Comparison of ENCODE assay signal across 26 cellular contexts in the genomic region with DNA sequence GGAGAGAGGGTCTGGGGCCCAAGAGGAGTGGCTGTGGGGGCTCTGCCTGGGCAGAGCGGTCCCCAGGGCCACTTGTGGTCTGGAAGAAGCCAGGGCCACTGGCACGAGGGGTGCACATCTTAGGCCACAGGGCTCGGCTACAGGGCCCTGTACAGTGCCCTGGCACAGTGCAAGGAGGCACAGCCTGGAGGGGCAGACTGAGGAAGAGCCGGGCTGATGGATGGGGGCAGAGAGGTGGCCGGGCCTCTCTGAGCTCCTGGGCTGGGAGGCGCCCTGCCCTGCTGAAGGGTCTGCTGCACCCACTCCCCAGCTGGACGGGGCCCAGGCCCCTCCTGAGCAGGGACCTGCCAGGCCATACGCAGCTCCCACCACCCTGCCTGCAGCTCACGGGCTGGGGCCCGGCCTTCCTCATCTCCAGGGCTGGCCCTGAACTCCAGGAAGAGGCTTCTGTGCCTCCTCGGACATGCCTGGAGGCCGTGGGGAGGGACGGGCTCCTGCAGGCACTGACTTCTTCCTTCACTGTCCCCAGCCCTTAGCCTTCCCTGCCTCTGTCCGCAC.
A peak's percentile ranks its signal among the peaks of the same experiment; 100 is the strongest.
DNase-seq lines count a peak whose midpoint lies in the region; ATAC-seq, FAIRE-seq and TF ChIP-seq lines count a peak whose summit lies in the region.
"Had no signal": no experiment of that assay in that cellular context is flagged by ENCODE, and none has a peak within 500 bp of the region (broad histone marks: within the 10 kb centered on the region; RNA-seq: fewer than 3 reads in every experiment).

No MANE protein-coding gene starts in this region.

- H4K20me1 ChIP-seq in BLaER1, result no peaks in the 10 kb centered on the region
- H4K20me1 ChIP-seq in GM12878 (ENCODE audit: control insufficient read depth, insufficient read depth), result no peaks in the 10 kb centered on the region

- no peak overlapping the region for H3K4me3 Mint-ChIP-seq in nephron
- H3K4me3 Mint-ChIP-seq: CD8-positive, alpha-beta T cell; HFFc6 had no signal

- H3K9me3 Mint-ChIP-seq in nephron, result no peaks in the 10 kb centered on the region
- H3K9me3 Mint-ChIP-seq: CD8-positive, alpha-beta T cell; HFFc6 had no signal

- no peaks in the 10 kb centered on the region for H3K36me3 ChIP-seq in BLaER1
- H3K36me3 ChIP-seq in GM12878 (ENCODE audit: control insufficient read depth in 2 of 2, insufficient read depth in 2 of 2, low read length in 1 of 2), result no peaks in the 10 kb centered on the region
- H3K36me3 ChIP-seq: BLaER1 treated with 17β-estradiol and CSF1 and Interleukin-3, amounts not matched to agents 10 nM and 100 nM had no signal

- no peak for TF ChIP-seq CTCF in A549 (IDR thresholded peaks at IDR 0.05)
- TF ChIP-seq CTCF in GM12878 (IDR thresholded peaks at IDR 0.05 in 2 of 3, conservative IDR thresholded peaks at IDR 0.05 in 1 of 3; ENCODE audit: control insufficient read depth in 2 of 3, extremely low read depth in 1 of 3, insufficient read depth in 1 of 3, low read depth in 3 of 3, low read length in 3 of 3), result no peak
- no peak for TF ChIP-seq CTCF in nephron (IDR thresholded peaks at IDR 0.05; ENCODE audit: unreplicated experiment in 3 of 3)

- RAD21 ChIA-PET in GM12878 (lab: Charles Lee; ENCODE audit: unreplicated experiment), result interaction anchor here (0.5 kb wide), 1 partner anchor 1927 kb away, joined by 3 read pairs; no protein-coding TSS in a partner anchor

- TF ChIP-seq RAD21 in A549 (conservative IDR thresholded peaks at IDR 0.05 in 1 of 2, IDR thresholded peaks at IDR 0.05 in 1 of 2) (no peak), GM12878 (IDR thresholded peaks at IDR 0.05; ENCODE audit: insufficient read depth, low read depth, low read length) (no peak)

- H3K27me3 ChIP-seq in BLaER1, result no peaks in the 10 kb centered on the region
- no peaks in the 10 kb centered on the region; a peak in 3 of 4 replicates for H3K27me3 ChIP-seq in GM12878 (replicated peaks in 1 of 2; ENCODE audit: control insufficient read depth in 2 of 2, insufficient read depth in 2 of 2, low read length in 1 of 2)
- H3K27me3 ChIP-seq: BLaER1 treated with 17β-estradiol and CSF1 and Interleukin-3, amounts not matched to agents 10 nM and 100 nM had no signal

- CTCF ChIA-PET in A549 (lab: Yijun Ruan, JAX) (no interaction called here), GM12878 (lab: Yijun Ruan, JAX) (no interaction called here)

- in situ Hi-C loops in GM12878 (cut with MboI), result no loop called here

- TF ChIP-seq EP300 in A549 (IDR thresholded peaks at IDR 0.05) (no peak), GM12878 (IDR thresholded peaks at IDR 0.05; ENCODE audit: borderline replicate concordance in 1 of 2, control insufficient read depth in 1 of 2, low read depth in 2 of 2, low read length in 2 of 2) (no peak)

- H3K27me3 Mint-ChIP-seq in nephron (ENCODE audit: low read depth), result peaks cover 39% of the 10 kb centered on the region

- peak overlapping the region in 2 of 3 experiments; percentile 2 to 56 for H3K27ac Mint-ChIP-seq in nephron
- H3K27ac Mint-ChIP-seq: CD8-positive, alpha-beta T cell; HFFc6 had no signal

- no peak overlapping the region for H2AFZ ChIP-seq in GM12878 (ENCODE audit: control insufficient read depth, low read depth, low read length)
- H2AFZ ChIP-seq: PC-9 had no signal

- H3K9me3 ChIP-seq in A549, result no peaks in the 10 kb centered on the region
- H3K9me3 ChIP-seq in BLaER1, result no peaks in the 10 kb centered on the region
- H3K9me3 ChIP-seq in GM12878 (replicated peaks; ENCODE audit: control insufficient read depth, insufficient read depth, low read length), result no peaks in the 10 kb centered on the region
- H3K9me3 ChIP-seq: BLaER1 treated with 17β-estradiol and CSF1 and Interleukin-3, amounts not matched to agents 10 nM and 100 nM; Caco-2 had no signal

- FAIRE-seq in A549 (lab: Jason Lieb, UNC) (no peak), GM12878 (lab: Jason Lieb, UNC) (no peak)
- FAIRE-seq: G401.6, H54, HepG2, K562 had no signal

- POLR2A ChIA-PET in A549 (lab: Yijun Ruan, JAX), result no interaction called here
- POLR2A ChIA-PET in GM12878 (lab: Charles Lee), result no interaction called here

- ATAC-seq in A549, result peak; percentile 14 to 66; a peak in 3 of 6 replicates
- peak; percentile 36; the same call in 1 of the 3 replicates for ATAC-seq in GM12878
- no peak for ATAC-seq in GM19351 (IDR thresholded peaks at IDR 0.05; ENCODE audit: unreplicated experiment)
- ATAC-seq: CD8-positive, alpha-beta T cell; HepG2; K562 had no signal

- no peak for DNase-seq in A549 (ENCODE audit: low read depth in 1 of 2, low spot score in 1 of 2)
- no peak for DNase-seq in GM12878 (ENCODE audit: low read depth, low spot score)
- DNase-seq in NCI-H146 treated with DMSO at 0.1 percent for 48 hours (lab: John Stamatoyannopoulos, UW; ENCODE audit: unreplicated experiment), result no peak
- DNase-seq in A172 (ENCODE audit: low spot score), result no peak
- DNase-seq in HuH-7.5 (ENCODE audit: low spot score), result no peak
- DNase-seq: Caco-2; CD8-positive, alpha-beta T cell; HFFc6; Kasumi-1; MV-4-11; NCI-H1105 treated with DMSO at 0.1 percent for 48 hours; NCI-H146; NCI-H2029; NCI-H446 treated with DMSO at 0.1 percent for 48 hours; NCI-H526 treated with DMSO at 0.1 percent for 48 hours; PC-9; RPMI8226; SHP77 treated with DMSO at 0.1 percent for 48 hours had no signal

- no peaks in the 10 kb centered on the region for H3K79me2 ChIP-seq in GM12878 (ENCODE audit: control insufficient read depth, insufficient read depth, low read length)

- H3K9ac ChIP-seq in BLaER1 (no peak overlapping the region), GM12878 (ENCODE audit: control insufficient read depth, insufficient read depth, low read length) (no peak overlapping the region)
- H3K9ac ChIP-seq: BLaER1 treated with 17β-estradiol and CSF1 and Interleukin-3, amounts not matched to agents 10 nM and 100 nM had no signal

- H3K36me3 Mint-ChIP-seq in nephron (ENCODE audit: low read depth), result no peaks in the 10 kb centered on the region
- H3K36me3 Mint-ChIP-seq: CD8-positive, alpha-beta T cell had no signal

- 28% methylated on average over 11 of the region's 14 CpGs for WGBS in A549 (ENCODE audit: missing lambda C conversion rate)
- WGBS in GM12878 (ENCODE audit: insufficient coverage, insufficient replicate concordance, low lambda C conversion rate, missing lambda C conversion rate), result 18% methylated on average over 13 of the region's 14 CpGs

- H3K4me1 ChIP-seq in A549, result no peaks in the 10 kb centered on the region
- H3K4me1 ChIP-seq in BLaER1, result peaks cover 53% of the 10 kb centered on the region
- no peaks in the 10 kb centered on the region for H3K4me1 ChIP-seq in GM12878 (ENCODE audit: control insufficient read depth, insufficient read depth, low read length)
- H3K4me1 ChIP-seq: Caco-2 had no signal

- TF ChIP-seq POLR2A in A549 (IDR thresholded peaks at IDR 0.05; ENCODE audit: low read length) (no peak), GM12878 (IDR thresholded peaks at IDR 0.05; ENCODE audit: low read depth, low read length) (no peak)

- no TSS peak for BruUV-seq in GM12878 (replicated peaks; lab: Mats Ljungman, UMichigan)

- H3K27ac ChIP-seq in A549 (no peak overlapping the region), BLaER1 (no peak overlapping the region), GM12878 (ENCODE audit: control insufficient read depth, insufficient read depth) (no peak overlapping the region)
- H3K27ac ChIP-seq: BLaER1 treated with 17β-estradiol and CSF1 and Interleukin-3, amounts not matched to agents 10 nM and 100 nM; PC-9 had no signal

- peaks cover 39% of the 10 kb centered on the region for H3K4me1 Mint-ChIP-seq in nephron

- no peak overlapping the region for H3K4me3 ChIP-seq in A549
- H3K4me3 ChIP-seq in BLaER1, result no peak overlapping the region
- H3K4me3 ChIP-seq in GM12878, result no peak overlapping the region
- H3K4me3 ChIP-seq: BLaER1 treated with 17β-estradiol and CSF1 and Interleukin-3, amounts not matched to agents 10 nM and 100 nM; K562; PC-9 had no signal

- H3K4me2 ChIP-seq in A549 (no peak overlapping the region), BLaER1 (peak overlapping the region; percentile 16; the same call in 1 of the 2 replicates), GM12878 (ENCODE audit: control insufficient read depth, insufficient read depth) (no peak overlapping the region)
- H3K4me2 ChIP-seq: PC-9 had no signal

- SMC1A ChIA-PET in GM12878 (lab: Charles Lee; ENCODE audit: uncharacterized antibody, unreplicated experiment), result no interaction called here

- intact Hi-C loops in GM12878 (cut with micrococcal nuclease; ENCODE audit: unreplicated experiment), result no loop called here

TF ChIP-seq in A549, 52 proteins besides CTCF, POLR2A, EP300 and RAD21 (continues in another document):
- TF ChIP-seq, protein P1, sequence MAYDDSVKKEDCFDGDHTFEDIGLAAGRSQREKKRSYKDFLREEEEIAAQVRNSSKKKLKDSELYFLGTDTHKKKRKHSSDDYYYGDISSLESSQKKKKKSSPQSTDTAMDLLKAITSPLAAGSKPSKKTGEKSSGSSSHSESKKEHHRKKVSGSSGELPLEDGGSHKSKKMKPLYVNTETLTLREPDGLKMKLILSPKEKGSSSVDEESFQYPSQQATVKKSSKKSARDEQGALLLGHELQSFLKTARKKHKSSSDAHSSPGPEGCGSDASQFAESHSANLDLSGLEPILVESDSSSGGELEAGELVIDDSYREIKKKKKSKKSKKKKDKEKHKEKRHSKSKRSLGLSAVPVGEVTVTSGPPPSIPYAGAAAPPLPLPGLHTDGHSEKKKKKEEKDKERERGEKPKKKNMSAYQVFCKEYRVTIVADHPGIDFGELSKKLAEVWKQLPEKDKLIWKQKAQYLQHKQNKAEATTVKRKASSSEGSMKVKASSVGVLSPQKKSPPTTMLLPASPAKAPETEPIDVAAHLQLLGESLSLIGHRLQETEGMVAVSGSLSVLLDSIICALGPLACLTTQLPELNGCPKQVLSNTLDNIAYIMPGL (CRISPR knock-in tag; IDR thresholded peaks at IDR 0.05; ENCODE audit: borderline replicate concordance), result no peak
- no peak for TF ChIP-seq MAZ (IDR thresholded peaks at IDR 0.05; ENCODE audit: borderline replicate concordance, low read depth, low read length)

TF ChIP-seq in GM12878, 131 proteins besides CTCF, POLR2A, EP300 and RAD21 (continues in another document):
- TF ChIP-seq CBX3 (IDR thresholded peaks at IDR 0.05; ENCODE audit: borderline replicate concordance, low read depth), result no peak
- no peak for TF ChIP-seq SIX5 (IDR thresholded peaks at IDR 0.05; ENCODE audit: low read depth, low read length, severe bottlenecking)
- TF ChIP-seq SREBF1 (IDR thresholded peaks at IDR 0.05; ENCODE audit: low read length), result no peak
- TF ChIP-seq EGR1 (IDR thresholded peaks at IDR 0.05; ENCODE audit: borderline replicate concordance in 1 of 2, low read depth in 2 of 2, low read length in 2 of 2), result no peak
- TF ChIP-seq, protein P2, sequence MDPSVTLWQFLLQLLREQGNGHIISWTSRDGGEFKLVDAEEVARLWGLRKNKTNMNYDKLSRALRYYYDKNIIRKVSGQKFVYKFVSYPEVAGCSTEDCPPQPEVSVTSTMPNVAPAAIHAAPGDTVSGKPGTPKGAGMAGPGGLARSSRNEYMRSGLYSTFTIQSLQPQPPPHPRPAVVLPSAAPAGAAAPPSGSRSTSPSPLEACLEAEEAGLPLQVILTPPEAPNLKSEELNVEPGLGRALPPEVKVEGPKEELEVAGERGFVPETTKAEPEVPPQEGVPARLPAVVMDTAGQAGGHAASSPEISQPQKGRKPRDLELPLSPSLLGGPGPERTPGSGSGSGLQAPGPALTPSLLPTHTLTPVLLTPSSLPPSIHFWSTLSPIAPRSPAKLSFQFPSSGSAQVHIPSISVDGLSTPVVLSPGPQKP (IDR thresholded peaks at IDR 0.05; ENCODE audit: low read depth, low read length), result no peak
